8 cellular contexts compared by ENCODE assay signal in genomic region chr1:26378088-26378878, GRCh38. TPM values are rescaled to one million over a fixed set of nuclear protein-coding genes. Genes with fewer than 3 reads are reported as not detected.
A peak's percentile ranks its signal among the peaks of the same experiment; 100 is the strongest.
DNase-seq lines count a peak whose midpoint lies in the region; ATAC-seq lines count a peak whose summit lies in the region.

No MANE protein-coding gene starts in this region.

- peak; percentile 36 for ATAC-seq in sciatic nerve

- intact Hi-C loops in sciatic nerve (cut with DNase I): no loop called here

- peak; percentile 50 for DNase-seq in NCI-H82 (lab: John Stamatoyannopoulos, UW)
- DNase-seq in NCI-H82 treated with DMSO at 0.1 percent for 48 hours (lab: John Stamatoyannopoulos, UW; ENCODE audit: unreplicated experiment): no peak
- peak; percentile 62 for DNase-seq in activated CD4-positive, alpha-beta T cell treated with anti-CD3 and anti-CD28 coated beads for 1 hour
- DNase-seq in dermis blood vessel endothelial cell: peak; percentile 67
- DNase-seq in sciatic nerve (ENCODE audit: low spot score): no peak
- DNase-seq in D341Med (ENCODE audit: low spot score): no peak
- no peak for DNase-seq in amygdala (lab: John Stamatoyannopoulos, UW)

- H3K36me3 Mint-ChIP-seq in IgD-negative memory B cell: no peaks in the 10 kb centered on the region

- peak overlapping the region; percentile 49 to 88 (median 53) for H3K4me3 Mint-ChIP-seq in IgD-negative memory B cell

- H3K9me3 Mint-ChIP-seq in IgD-negative memory B cell: no peaks in the 10 kb centered on the region

- peaks cover 3% of the 10 kb centered on the region for H3K27me3 Mint-ChIP-seq in IgD-negative memory B cell

- peaks cover 27 to 40% (median 27%) of the 10 kb centered on the region in 3 donors for H3K4me1 Mint-ChIP-seq in IgD-negative memory B cell

- peak overlapping the region; percentile 78 to 88 (median 86) for H3K27ac Mint-ChIP-seq in IgD-negative memory B cell

RNA-seq across cellular contexts. Expression of gene ZNF683, which starts 5.7 kb away (rescaled TPM):
- 8.8 TPM for polyA plus RNA-seq in IgD-negative memory B cell
- total RNA-seq in dermis blood vessel endothelial cell: not detected in 2 replicates
- 0.31 TPM for total RNA-seq in sciatic nerve

RNA-seq across cellular contexts. Expression of gene CRYBG2, which starts 24.4 kb away (rescaled TPM):
- polyA plus RNA-seq in IgD-negative memory B cell: 3.1 TPM
- total RNA-seq in dermis blood vessel endothelial cell: 0.70 TPM in 1 of 2 replicates, not detected in the other
- total RNA-seq in sciatic nerve: not detected

RNA-seq across cellular contexts. Expression of gene LIN28A, which starts 32.3 kb away (rescaled TPM):
- polyA plus RNA-seq in IgD-negative memory B cell: not detected
- total RNA-seq in dermis blood vessel endothelial cell (not detected in 2 replicates), sciatic nerve (not detected)

RNA-seq across cellular contexts. Expression of gene DHDDS, which starts 53.8 kb away (rescaled TPM):
- 23.7 TPM for polyA plus RNA-seq in IgD-negative memory B cell
- total RNA-seq in dermis blood vessel endothelial cell (44.9 and 64.5 TPM in 2 replicates), sciatic nerve (42.2 TPM)

Comparison
In these comparisons a context has a peak if more than half of its experiments do, and no peak if none do; other contexts are left out.
1. DNase-seq: peak in NCI-H82 (single experiment), activated CD4-positive, alpha-beta T cell treated with anti-CD3 and anti-CD28 coated beads for 1 hour (single experiment) and dermis blood vessel endothelial cell (single experiment); none in NCI-H82 treated with DMSO at 0.1 percent for 48 hours (single experiment), sciatic nerve (single experiment), D341Med (single experiment) and amygdala (0 of 56).